ENCODE assay signal across 8 cellular contexts in the genomic region with DNA sequence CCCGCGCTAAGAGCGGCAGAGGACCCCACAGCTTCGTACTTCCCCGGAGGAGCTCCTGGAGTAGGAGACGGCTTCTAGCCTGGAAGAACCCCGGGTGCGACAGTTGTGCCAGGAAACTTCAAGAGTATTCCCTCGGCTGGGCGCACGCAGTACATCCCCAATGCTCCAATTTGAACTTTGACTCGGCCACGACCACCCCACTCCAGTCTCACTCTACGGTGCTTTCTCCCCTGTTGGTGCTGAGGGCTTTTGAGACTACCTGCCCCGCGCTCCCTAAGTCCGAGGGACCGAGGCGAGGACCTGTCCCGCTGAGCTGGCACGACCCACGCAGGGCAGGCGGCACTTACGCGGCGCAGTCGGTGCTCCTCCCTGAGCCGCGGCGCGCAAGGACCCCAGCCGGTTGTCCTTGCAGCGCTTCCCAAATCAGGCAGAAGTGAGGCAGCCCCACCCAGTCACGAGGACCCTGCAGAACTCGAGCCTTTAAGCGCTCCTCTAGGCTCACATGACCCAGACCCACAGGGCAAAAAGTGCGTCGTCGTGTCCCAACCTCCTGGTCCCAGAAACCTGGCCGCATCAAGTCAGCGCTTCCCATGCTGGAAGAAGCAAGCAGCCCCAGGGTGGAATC. TPM values are rescaled to one million over a fixed set of nuclear protein-coding genes. Genes with fewer than 3 reads are reported as not detected.
A peak's percentile ranks its signal among the peaks of the same experiment; 100 is the strongest.
DNase-seq lines count a peak whose midpoint lies in the region; ATAC-seq and TF ChIP-seq lines count a peak whose summit lies in the region.

CPVL (minus strand) TSS at position 456 of the 625 bp plus-strand sequence. CDS start 25,476 bp downstream, outside the sequence.

- TF ChIP-seq EP300 in upper lobe of left lung (IDR thresholded peaks at IDR 0.05) = no peak

- H3K4me2 ChIP-seq in OCI-LY3 (ENCODE audit: low read length) = peak within 1 kb of the TSS; percentile 99

- no peak for TF ChIP-seq CTCF in OCI-LY3 (IDR thresholded peaks at IDR 0.05; ENCODE audit: low read depth, low read length)
- TF ChIP-seq CTCF in upper lobe of left lung (IDR thresholded peaks at IDR 0.05) = no peak

- H3K79me2 ChIP-seq in OCI-LY3 (ENCODE audit: low read length) = no peaks in the 10 kb centered on the region

- H3K27me3 ChIP-seq in OCI-LY3 (ENCODE audit: low read depth, low read length) (peaks cover 14% of the 10 kb centered on the region), upper lobe of left lung (peaks cover 0 to 2% (median 0%) of the 10 kb centered on the region in 4 donors)

- H4K20me1 ChIP-seq in OCI-LY3 (ENCODE audit: insufficient read depth, low read length) = no peaks in the 10 kb centered on the region

- H3K9ac ChIP-seq in OCI-LY3 (ENCODE audit: low read length) = peak within 1 kb of the TSS; percentile 69

- H3K27ac ChIP-seq in OCI-LY3 (ENCODE audit: low read length) (no peak within 1 kb of the TSS), upper lobe of left lung (peak within 1 kb of the TSS in 2 of 4 donors; percentile 61 to 83)

- peak within 1 kb of the TSS; percentile 84 for H3K4me3 ChIP-seq in OCI-LY3 (ENCODE audit: low read length)
- peak within 1 kb of the TSS in 3 of 4 donors; percentile 29 to 42 (median 41) for H3K4me3 ChIP-seq in upper lobe of left lung

- H3K36me3 ChIP-seq in OCI-LY3 (replicated peaks; ENCODE audit: low read depth, low read length) (no peaks in the 10 kb centered on the region), upper lobe of left lung (no peaks in the 10 kb centered on the region)

- 2 to 3% methylated on average over 26 to 41 of the region's 41 CpGs for WGBS in upper lobe of left lung, 2 donors

- TF ChIP-seq POLR2A in erythroblast (IDR thresholded peaks at IDR 0.05; ENCODE audit: low read length) (no peak), upper lobe of left lung (IDR thresholded peaks at IDR 0.05) (peak in 2 of 4 donors; percentile 5 to 85)

- H3K4me1 ChIP-seq in OCI-LY3 (ENCODE audit: low read length) = peaks cover 17% of the 10 kb centered on the region
- peaks cover 4 to 18% (median 15%) of the 10 kb centered on the region in 4 donors for H3K4me1 ChIP-seq in upper lobe of left lung

- H3K9me3 ChIP-seq in OCI-LY3 (ENCODE audit: insufficient read depth, low read length) (no peaks in the 10 kb centered on the region), upper lobe of left lung (no peaks in the 10 kb centered on the region)

- peak within 1 kb of the TSS; percentile 64 for H2AFZ ChIP-seq in OCI-LY3 (ENCODE audit: low read depth, low read length)

- peak; percentile 73 for DNase-seq in HS-5 (ENCODE audit: low read depth)
- DNase-seq in erythroblast (lab: John Stamatoyannopoulos, UW) = peak; percentile 65 to 74
- DNase-seq in mucosa of gallbladder (ENCODE audit: low spot score) = peak; percentile 53
- peak; percentile 72 to 89 for DNase-seq in upper lobe of left lung

- ATAC-seq in upper lobe of left lung (ENCODE audit: low FRiP score in 2 of 2) = peak; percentile 61 to 86
- ATAC-seq in HG03565 (IDR thresholded peaks at IDR 0.05; ENCODE audit: unreplicated experiment) = no peak
- no peak for ATAC-seq in HG02642 (IDR thresholded peaks at IDR 0.05; ENCODE audit: poor library complexity, unreplicated experiment)
- no peak for ATAC-seq in GM21717 (IDR thresholded peaks at IDR 0.05; ENCODE audit: unreplicated experiment)

RNA-seq across cellular contexts. Expression of gene CPVL, which starts in this region (rescaled TPM):
- total RNA-seq in mucosa of gallbladder (22.6 TPM), upper lobe of left lung (10 to 100 TPM in 5 of 6 donors, 1 to 10 TPM in 1; 4.6 to 47.4 (median 23.2) TPM)

Comparison
In these comparisons a context has a peak if more than half of its experiments do, and no peak if none do; other contexts are left out.
1. ATAC-seq: peak in upper lobe of left lung (2 of 2); none in HG03565 (single experiment), HG02642 (single experiment) and GM21717 (single experiment).
2. Peak in every context shown above with its lines, with median percentiles within 50 percentile points of each other: DNase-seq.